Comparison of ENCODE assay signal across 1 cellular context in genomic region chr1:16161717-16162116, GRCh38.
TF ChIP-seq lines count a peak whose summit lies in the region.

No MANE protein-coding gene starts in this region.

TF ChIP-seq in H1, 55 proteins besides CTCF, POLR2A, EP300 and RAD21:
- TF ChIP-seq TCF12 (IDR thresholded peaks at IDR 0.05; ENCODE audit: low read depth, low read length) = no peak
- TF ChIP-seq RFX5 (IDR thresholded peaks at IDR 0.05; ENCODE audit: borderline replicate concordance, low read depth, low read length) = no peak
- TF ChIP-seq SIX5 (IDR thresholded peaks at IDR 0.05; ENCODE audit: low read depth, low read length) = no peak
- no peak for TF ChIP-seq KDM4A (IDR thresholded peaks at IDR 0.05; ENCODE audit: low read depth, low read length, severe bottlenecking)
- no peak for TF ChIP-seq CBX8 (IDR thresholded peaks at IDR 0.05; ENCODE audit: borderline replicate concordance, low read depth, low read length)
- no peak for TF ChIP-seq SP1 (IDR thresholded peaks at IDR 0.05; ENCODE audit: low read depth, low read length)
- TF ChIP-seq POU5F1 (IDR thresholded peaks at IDR 0.05; ENCODE audit: low read depth, low read length) = no peak
- TF ChIP-seq CREB1 (IDR thresholded peaks at IDR 0.05) = no peak
- no peak for TF ChIP-seq RXRA (IDR thresholded peaks at IDR 0.05; ENCODE audit: insufficient read depth, low read depth, low read length)
- no peak for TF ChIP-seq KDM1A (IDR thresholded peaks at IDR 0.05; ENCODE audit: borderline replicate concordance, low read length)
- no peak for TF ChIP-seq JUN (IDR thresholded peaks at IDR 0.05; ENCODE audit: low read depth, low read length)
- TF ChIP-seq TAF7 (optimal IDR thresholded peaks at IDR 0.05; ENCODE audit: borderline replicate concordance, low read depth, low read length) = no peak
- no peak for TF ChIP-seq USF2 (IDR thresholded peaks at IDR 0.05; ENCODE audit: low read length)
- TF ChIP-seq, protein P1, sequence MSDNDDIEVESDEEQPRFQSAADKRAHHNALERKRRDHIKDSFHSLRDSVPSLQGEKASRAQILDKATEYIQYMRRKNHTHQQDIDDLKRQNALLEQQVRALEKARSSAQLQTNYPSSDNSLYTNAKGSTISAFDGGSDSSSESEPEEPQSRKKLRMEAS (IDR thresholded peaks at IDR 0.05) = no peak
- no peak for TF ChIP-seq SIN3A (conservative IDR thresholded peaks at IDR 0.05 in 1 of 2, IDR thresholded peaks at IDR 0.05 in 1 of 2; ENCODE audit: low read depth in 1 of 2, low read length in 2 of 2)
- no peak for TF ChIP-seq JUND (IDR thresholded peaks at IDR 0.05; ENCODE audit: low read length)
